ENCODE assay signal across 8 cellular contexts in the genomic region with DNA sequence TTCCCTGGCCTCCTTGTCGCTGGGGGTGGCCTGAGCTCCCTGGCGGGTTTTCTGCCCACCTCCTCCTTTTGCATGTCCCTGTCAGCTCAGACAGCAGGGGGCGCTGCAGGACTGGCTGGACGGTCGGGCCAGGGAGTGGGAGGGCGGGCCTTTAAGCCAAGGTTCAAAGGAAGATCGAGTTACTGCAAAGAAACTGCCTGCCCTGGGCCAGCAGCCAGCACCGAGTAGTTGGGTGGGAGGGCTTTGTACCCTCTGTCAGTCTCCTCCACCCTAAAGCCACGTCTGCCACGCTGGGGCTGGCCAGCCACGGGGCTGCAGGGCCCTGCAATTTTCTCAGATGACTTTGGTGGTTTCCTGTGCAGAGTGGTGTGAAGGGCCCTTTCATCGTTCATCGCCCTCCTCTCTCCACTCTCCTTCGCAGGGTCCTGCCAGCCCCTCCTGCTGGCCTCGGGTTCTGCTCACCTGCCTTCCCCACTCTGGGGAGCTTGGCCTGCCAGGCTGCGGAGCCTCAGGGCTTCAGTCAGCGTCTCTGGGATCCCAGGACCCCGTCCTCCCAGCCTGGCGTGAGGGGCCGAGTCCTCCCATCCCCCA. TPM values are rescaled to one million over a fixed set of nuclear protein-coding genes. Genes with fewer than 3 reads are reported as not detected.
DNase-seq lines count a peak whose midpoint lies in the region; ATAC-seq, FAIRE-seq and TF ChIP-seq lines count a peak whose summit lies in the region.

No MANE protein-coding gene starts in this region.

- H3K36me3 ChIP-seq in PC-3 (ENCODE audit: low read depth, low read length), result no peaks in the 10 kb centered on the region
- H3K36me3 ChIP-seq in fibroblast of lung (ENCODE audit: control insufficient read depth, insufficient read depth, low read length), result no peaks in the 10 kb centered on the region
- no peaks in the 10 kb centered on the region for H3K36me3 ChIP-seq in naive thymus-derived CD4-positive, alpha-beta T cell (ENCODE audit: control insufficient read depth in 2 of 3, insufficient read depth in 3 of 3, low read length in 3 of 3)

- H4K20me1 ChIP-seq in PC-3 (ENCODE audit: low read length) (no peaks in the 10 kb centered on the region), fibroblast of lung (ENCODE audit: control insufficient read depth, extremely low read depth, insufficient read depth, low read length) (no peaks in the 10 kb centered on the region)

- intact Hi-C loops in PC-3 (cut with micrococcal nuclease), result loop anchor here (1.0 kb wide), 4 partner anchors 51 to 154 kb away; no protein-coding TSS in a partner anchor
- intact Hi-C loops in naive thymus-derived CD4-positive, alpha-beta T cell (cut with micrococcal nuclease), result loop anchor here (1.0 to 5.0 kb wide), 6 partner anchors 78 to 483 kb away; partner anchors contain the start of gene RAB37 (in 1 of the 2)

- H3K4me1 Mint-ChIP-seq in naive thymus-derived CD4-positive, alpha-beta T cell, result peaks cover 0 to 7% (median 0%) of the 10 kb centered on the region in 7 donors

- peak; percentile 87 for FAIRE-seq in GM12891 (lab: Jason Lieb, UNC)

- TF ChIP-seq CTCF in PC-3 (conservative IDR thresholded peaks at IDR 0.05; ENCODE audit: low read depth, low read length), result peak; percentile 97
- peak; percentile 64 to 74 for TF ChIP-seq CTCF in fibroblast of lung (conservative IDR thresholded peaks at IDR 0.05 in 1 of 2, IDR thresholded peaks at IDR 0.05 in 1 of 2; ENCODE audit: low read depth in 1 of 2, low read length in 2 of 2)

- no peaks in the 10 kb centered on the region for H3K9me3 ChIP-seq in PC-3 (ENCODE audit: low read length)
- no peaks in the 10 kb centered on the region for H3K9me3 ChIP-seq in fibroblast of lung (ENCODE audit: control insufficient read depth, insufficient read depth, low read depth, low read length)
- H3K9me3 ChIP-seq in naive thymus-derived CD4-positive, alpha-beta T cell (ENCODE audit: control insufficient read depth in 2 of 3, low read length in 3 of 3), result no peaks in the 10 kb centered on the region

- H3K9me3 Mint-ChIP-seq in naive thymus-derived CD4-positive, alpha-beta T cell, result no peaks in the 10 kb centered on the region

- H3K36me3 Mint-ChIP-seq in naive thymus-derived CD4-positive, alpha-beta T cell, result no peaks in the 10 kb centered on the region

- no peaks in the 10 kb centered on the region for H3K79me2 ChIP-seq in PC-3 (ENCODE audit: low read length)
- H3K79me2 ChIP-seq in fibroblast of lung (ENCODE audit: control insufficient read depth, insufficient read depth, low read length), result no peaks in the 10 kb centered on the region

- peak overlapping the region; percentile 73 for H2AFZ ChIP-seq in PC-3 (ENCODE audit: low read length)
- H2AFZ ChIP-seq in fibroblast of lung (ENCODE audit: low read length), result no peak overlapping the region

- no TSS peak for BruUV-seq in PC-3 (replicated peaks; lab: Mats Ljungman, UMichigan)

- DNase-seq in GM12891 (ENCODE audit: insufficient read length, low spot score) (peak; percentile 95), KG1 (lab: John Stamatoyannopoulos, UW) (peak; percentile 42), PC-3 (peak; percentile 92), fibroblast of lung (ENCODE audit: low read depth in 2 of 2) (peak; percentile 62 to 74)
- peak; percentile 96 to 97 for DNase-seq in activated T-cell treated with anti-CD3 and anti-CD28 coated beads, Interleukin-2, amount 50 U/mL, for 48 hours
- peak; percentile 70 to 94 (median 85) for DNase-seq in naive thymus-derived CD4-positive, alpha-beta T cell
- DNase-seq in stimulated activated CD8-positive, alpha-beta memory T cell treated with anti-CD3 and anti-CD28 coated beads, Interleukin-7, amount 100 ng/mL, for 24 hours (ENCODE audit: low read depth), result peak; percentile 95

- peak overlapping the region in 1 of 10 donors; percentile 7 for H3K4me3 Mint-ChIP-seq in naive thymus-derived CD4-positive, alpha-beta T cell

- peaks cover 0 to 18% (median 0%) of the 10 kb centered on the region in 5 donors for H3K27me3 Mint-ChIP-seq in naive thymus-derived CD4-positive, alpha-beta T cell

- H3K27ac Mint-ChIP-seq in naive thymus-derived CD4-positive, alpha-beta T cell, result peak overlapping the region in 1 of 9 donors; percentile 41

- H3K4me3 ChIP-seq in PC-3 (ENCODE audit: low read length) (peak overlapping the region; percentile 49), fibroblast of lung (replicated peaks in 1 of 4; ENCODE audit: control extremely low read depth in 1 of 4, insufficient read depth in 1 of 4, low read depth in 3 of 4, low read length in 4 of 4) (no peak overlapping the region)
- peak overlapping the region; percentile 19 for H3K4me3 ChIP-seq in naive thymus-derived CD4-positive, alpha-beta T cell (ENCODE audit: low read length)

- H3K4me2 ChIP-seq in PC-3 (ENCODE audit: low read length), result peak overlapping the region; percentile 79
- no peak overlapping the region for H3K4me2 ChIP-seq in fibroblast of lung (ENCODE audit: extremely low read depth, insufficient read depth, low read length)

- POLR2A ChIA-PET in PC-3 (lab: Charles Lee; ENCODE audit: unreplicated experiment), result interaction anchor here (0.5 to 1.0 kb wide), 3 partner anchors 51 to 84 kb away, joined by 4 to 24 read pairs (median 4); no protein-coding TSS in a partner anchor
- POLR2A ChIA-PET in naive thymus-derived CD4-positive, alpha-beta T cell (lab: Charles Lee), result no interaction called here

- no peaks in the 10 kb centered on the region for H3F3A ChIP-seq in PC-3 (ENCODE audit: low read length, unreplicated experiment)

- ATAC-seq in PC-3 (peak; percentile 83), GM18520 (IDR thresholded peaks at IDR 0.05; ENCODE audit: unreplicated experiment) (no peak)
- ATAC-seq in naive thymus-derived CD4-positive, alpha-beta T cell, result peak; percentile 95

- H3K9ac ChIP-seq in PC-3 (ENCODE audit: low read length) (no peak overlapping the region), fibroblast of lung (ENCODE audit: insufficient read depth, low read length) (no peak overlapping the region)

- CTCF ChIA-PET in PC-3 (lab: Charles Lee), result interaction anchor here (0.6 to 3.0 kb wide), 14 partner anchors 12 to 153 kb away, joined by 3 to 47 read pairs (median 5); partner anchors contain the start of gene GPR142
- CTCF ChIA-PET in naive thymus-derived CD4-positive, alpha-beta T cell (lab: Charles Lee), result interaction anchor here (0.6 to 2.3 kb wide), 18 partner anchors 9 to 489 kb away, joined by 3 to 19 read pairs (median 4); partner anchors contain the start of gene CD300LB

- H3K9me2 ChIP-seq in PC-3 (replicated peaks; ENCODE audit: low read length), result no peaks in the 10 kb centered on the region

- peaks cover 22% of the 10 kb centered on the region for H3K27me3 ChIP-seq in PC-3 (ENCODE audit: low read length)
- H3K27me3 ChIP-seq in fibroblast of lung (ENCODE audit: control insufficient read depth, insufficient read depth, low read length), result no peaks in the 10 kb centered on the region
- H3K27me3 ChIP-seq in naive thymus-derived CD4-positive, alpha-beta T cell (ENCODE audit: control insufficient read depth in 2 of 2, insufficient read depth in 2 of 2, low read length in 2 of 2), result no peaks in the 10 kb centered on the region

- no peak for TF ChIP-seq POLR2A in GM12891 (IDR thresholded peaks at IDR 0.05; ENCODE audit: low read depth, low read length)

- H3K27ac ChIP-seq in PC-3 (ENCODE audit: low read length) (no peak overlapping the region), fibroblast of lung (ENCODE audit: insufficient read depth, low read length) (no peak overlapping the region)
- H3K27ac ChIP-seq in naive thymus-derived CD4-positive, alpha-beta T cell (ENCODE audit: low read depth, low read length), result no peak overlapping the region

- H3K4me1 ChIP-seq in PC-3 (ENCODE audit: insufficient read depth, low read length) (peaks cover 19% of the 10 kb centered on the region), fibroblast of lung (ENCODE audit: control insufficient read depth, extremely low read depth, insufficient read depth, low read length) (no peaks in the 10 kb centered on the region)
- H3K4me1 ChIP-seq in naive thymus-derived CD4-positive, alpha-beta T cell (ENCODE audit: control insufficient read depth in 2 of 2, insufficient read depth in 2 of 2, low read length in 2 of 2), result peaks cover 8 to 10% of the 10 kb centered on the region in 2 donors

TF ChIP-seq in GM12891, 5 proteins besides CTCF, POLR2A, EP300 and RAD21:
- no peak for TF ChIP-seq POLR2AphosphoS5 (IDR thresholded peaks at IDR 0.05; ENCODE audit: low read depth, low read length)

RNA-seq across cellular contexts. Expression of gene GPR142, which starts 12.3 kb away (rescaled TPM):
- not detected for polyA plus RNA-seq in GM12891 (2012; ENCODE audit: low read depth, missing spikeins)
- total RNA-seq in PC-3 (2014; rRNA removed), result not detected in 2 replicates
- not detected in 2 replicates for total RNA-seq in fibroblast of lung
- polyA plus RNA-seq in fibroblast of lung, result not detected in 2 replicates
- not detected in 2 replicates for polyA plus RNA-seq in fibroblast of lung (2012)
- polyA minus RNA-seq in fibroblast of lung (ENCODE audit: low replicate concordance), result not detected in 2 replicates
- total RNA-seq in naive thymus-derived CD4-positive, alpha-beta T cell, result not detected
- not detected for polyA plus RNA-seq in naive thymus-derived CD4-positive, alpha-beta T cell

RNA-seq across cellular contexts. Expression of gene BTBD17, which starts 17.9 kb away (rescaled TPM):
- polyA plus RNA-seq in GM12891 (2012; ENCODE audit: low read depth, missing spikeins), result not detected
- total RNA-seq in PC-3 (2014; rRNA removed) (not detected in 2 replicates), fibroblast of lung (under 0.01 TPM in 1 of 2 replicates, not detected in the other)
- polyA plus RNA-seq in fibroblast of lung, result not detected in 2 replicates
- polyA plus RNA-seq in fibroblast of lung (2012), result not detected in 2 replicates
- not detected in 2 replicates for polyA minus RNA-seq in fibroblast of lung (ENCODE audit: low replicate concordance)
- total RNA-seq in naive thymus-derived CD4-positive, alpha-beta T cell, result not detected
- polyA plus RNA-seq in naive thymus-derived CD4-positive, alpha-beta T cell, result not detected

RNA-seq across cellular contexts. Expression of gene GPRC5C, which starts 52.3 kb away (rescaled TPM):
- 7.5 TPM for polyA plus RNA-seq in GM12891 (2012; ENCODE audit: low read depth, missing spikeins)
- total RNA-seq in PC-3 (2014; rRNA removed) (209 and 210 TPM in 2 replicates), fibroblast of lung (1.5 and 14.6 TPM in 2 replicates)
- polyA plus RNA-seq in fibroblast of lung, result 0.11 and 0.50 TPM in 2 replicates
- polyA plus RNA-seq in fibroblast of lung (2012), result 0.19 and 1.0 TPM in 2 replicates
- 2.1 TPM in 1 of 2 replicates, not detected in the other for polyA minus RNA-seq in fibroblast of lung (ENCODE audit: low replicate concordance)
- 1 to 10 TPM in 1 of 5 experiments, under 1 TPM in 2, not detected in 2; 0.13 to 1.9 (median 0.29) TPM for total RNA-seq in naive thymus-derived CD4-positive, alpha-beta T cell
- polyA plus RNA-seq in naive thymus-derived CD4-positive, alpha-beta T cell, result not detected

RNA-seq across cellular contexts. Expression of gene KIF19, which starts 53.6 kb away (rescaled TPM):
- polyA plus RNA-seq in GM12891 (2012; ENCODE audit: low read depth, missing spikeins), result 0.04 TPM
- total RNA-seq in PC-3 (2014; rRNA removed) (not detected in 2 replicates), fibroblast of lung (under 0.01 TPM in 1 of 2 replicates, not detected in the other)
- not detected in 2 replicates for polyA plus RNA-seq in fibroblast of lung
- not detected in 2 replicates for polyA plus RNA-seq in fibroblast of lung (2012)
- polyA minus RNA-seq in fibroblast of lung (ENCODE audit: low replicate concordance), result not detected in 2 replicates
- 1 to 10 TPM in 1 of 5 experiments, under 1 TPM in 3, not detected in 1; 0.34 to 1.2 (median 0.47) TPM for total RNA-seq in naive thymus-derived CD4-positive, alpha-beta T cell
- not detected for polyA plus RNA-seq in naive thymus-derived CD4-positive, alpha-beta T cell

Comparison
In these comparisons a context has a peak if more than half of its experiments do, and no peak if none do; other contexts are left out.
1. DNase-seq: peak in every context shown above with its lines; median percentile 96 in activated T-cell treated with anti-CD3 and anti-CD28 coated beads, Interleukin-2, amount 50 U/mL, for 48 hours; 95 in GM12891; 95 in stimulated activated CD8-positive, alpha-beta memory T cell treated with anti-CD3 and anti-CD28 coated beads, Interleukin-7, amount 100 ng/mL, for 24 hours; 92 in PC-3; 85 in naive thymus-derived CD4-positive, alpha-beta T cell; 68 in fibroblast of lung; 42 in KG1.
2. H3K4me3 ChIP-seq: peak in PC-3 (single experiment) and naive thymus-derived CD4-positive, alpha-beta T cell (single experiment); none in fibroblast of lung (0 of 4).
3. RNA of gene GPRC5C, which starts 52.3 kb away (total RNA-seq): 209 to 210 TPM in PC-3; 1.5 to 14.6 TPM in fibroblast of lung and 0.13 to 1.9 TPM in naive thymus-derived CD4-positive, alpha-beta T cell; every median in the first group is over 10 times any median in the second.